8 cellular contexts compared by ENCODE assay signal in genomic region chr4:45636175-45636574, GRCh38.
"Had no signal": no experiment of that assay in that cellular context is flagged by ENCODE, and none has a peak within 500 bp of the region (broad histone marks: within the 10 kb centered on the region; RNA-seq: fewer than 3 reads in every experiment).

No MANE protein-coding gene starts in this region.

- H3K4me3 ChIP-seq: GM12878 had no signal

- ATAC-seq: GM12878 had no signal

- DNase-seq: GDM1, GF-D8 had no signal

- FAIRE-seq: G401.6, GM12878, GM12891, GM12892, GM18507, GM19239 had no signal
